Comparison of ENCODE assay signal across 8 cellular contexts in the genomic region with DNA sequence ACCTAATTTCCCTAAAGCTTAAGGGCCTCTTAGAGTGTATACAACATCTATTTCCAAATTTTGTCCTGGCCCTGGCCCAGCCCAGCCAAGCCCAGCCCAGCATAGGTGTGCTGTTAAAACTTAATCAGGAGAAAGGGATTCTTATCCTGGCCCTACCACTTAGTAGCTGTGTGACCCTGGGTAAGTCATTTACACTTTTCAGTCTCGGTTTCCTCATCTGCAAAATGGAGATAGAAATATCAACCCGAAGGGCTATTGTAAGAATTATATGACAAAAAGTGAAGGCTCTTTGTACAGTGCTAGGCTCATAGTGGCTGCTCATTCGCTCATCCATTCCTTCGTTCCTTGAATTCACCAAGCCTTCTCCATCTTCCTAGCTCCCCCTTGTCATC. TPM values are rescaled to one million over a fixed set of nuclear protein-coding genes. Genes with fewer than 3 reads are reported as not detected.
DNase-seq lines count a peak whose midpoint lies in the region; ATAC-seq and TF ChIP-seq lines count a peak whose summit lies in the region.

No MANE protein-coding gene starts in this region.

- TF ChIP-seq CTCF in astrocyte of the spinal cord (IDR thresholded peaks at IDR 0.05; ENCODE audit: low read depth, low read length) (no peak), right lobe of liver (IDR thresholded peaks at IDR 0.05) (no peak), transverse colon (IDR thresholded peaks at IDR 0.05) (no peak)

- intact Hi-C loops in activated naive CD4-positive, alpha-beta T cell treated with anti-CD3 and anti-CD28 coated beads for 36 hours (cut with micrococcal nuclease), result loop anchor here (1.0 to 5.0 kb wide), 7 partner anchors 118 to 533 kb away; a partner anchor contains a TSS
- intact Hi-C loops in right lobe of liver (cut with DNase I) (no loop called here), transverse colon (cut with DNase I; ENCODE audit: low total_unique reads) (no loop called here)

- peak overlapping the region; percentile 100 for H3K4me3 Mint-ChIP-seq in activated naive CD4-positive, alpha-beta T cell treated with anti-CD3 and anti-CD28 coated beads for 36 hours

- peaks cover 18% of the 10 kb centered on the region for H3K4me1 Mint-ChIP-seq in activated naive CD4-positive, alpha-beta T cell treated with anti-CD3 and anti-CD28 coated beads for 36 hours (ENCODE audit: low read depth)

- TF ChIP-seq POLR2A in right lobe of liver (IDR thresholded peaks at IDR 0.05), result no peak
- no peak for TF ChIP-seq POLR2A in transverse colon (IDR thresholded peaks at IDR 0.05)

- no peak for TF ChIP-seq EP300 in transverse colon (IDR thresholded peaks at IDR 0.05; ENCODE audit: low read depth)

- no peaks in the 10 kb centered on the region for H3K27me3 Mint-ChIP-seq in activated naive CD4-positive, alpha-beta T cell treated with anti-CD3 and anti-CD28 coated beads for 36 hours (ENCODE audit: low read depth)

- H3K27me3 ChIP-seq in right lobe of liver (no peaks in the 10 kb centered on the region), transverse colon (no peaks in the 10 kb centered on the region)

- H3K27ac ChIP-seq in right lobe of liver (peak overlapping the region; percentile 66 to 83 (median 81)), transverse colon (peak overlapping the region; percentile 90 to 95 (median 92))

- H3K9me3 ChIP-seq in right lobe of liver (no peaks in the 10 kb centered on the region), transverse colon (no peaks in the 10 kb centered on the region)

- in situ Hi-C loops in astrocyte of the spinal cord (cut with HindIII; ENCODE audit: low sequenced_read_pairs) (no loop called here), transverse colon (cut with MboI; ENCODE audit: low pct_ligation_motif_present in 1 of 4, low pct_unique_long_range_greater_than_20kb in 1 of 4, low sequenced_read_pairs in 3 of 4) (no loop called here)

- H3K36me3 Mint-ChIP-seq in activated naive CD4-positive, alpha-beta T cell treated with anti-CD3 and anti-CD28 coated beads for 36 hours (ENCODE audit: low read depth), result peaks cover 8% of the 10 kb centered on the region

- 13% methylated on average over 4 of the region's 4 CpGs for WGBS in right lobe of liver (ENCODE audit: insufficient coverage, low coverage, low lambda C conversion rate, missing lambda C conversion rate)
- 16 to 20% methylated on average over 3 to 4 of the region's 4 CpGs for WGBS in transverse colon (ENCODE audit: low coverage in 1 of 2), 2 donors

- ATAC-seq in right lobe of liver (no peak), GM21737 (IDR thresholded peaks at IDR 0.05; ENCODE audit: unreplicated experiment) (no peak), GM19452 (IDR thresholded peaks at IDR 0.05; ENCODE audit: unreplicated experiment) (no peak)

- peak overlapping the region; percentile 94 for H3K4me3 ChIP-seq in astrocyte of the spinal cord (ENCODE audit: low read depth, low read length)
- peak overlapping the region; percentile 71 to 93 (median 87) for H3K4me3 ChIP-seq in right lobe of liver
- peak overlapping the region; percentile 21 to 99 (median 76) for H3K4me3 ChIP-seq in transverse colon

- H3K4me1 ChIP-seq in right lobe of liver, result peaks cover 0 to 18% (median 7%) of the 10 kb centered on the region in 4 donors
- peaks cover 4 to 27% (median 17%) of the 10 kb centered on the region in 4 donors for H3K4me1 ChIP-seq in transverse colon

- peak overlapping the region; percentile 98 for H3K27ac Mint-ChIP-seq in activated naive CD4-positive, alpha-beta T cell treated with anti-CD3 and anti-CD28 coated beads for 36 hours

- H3K36me3 ChIP-seq in right lobe of liver, result peaks cover 0 to 14% (median 6%) of the 10 kb centered on the region in 4 donors
- peaks cover 0 to 3% (median 0%) of the 10 kb centered on the region in 4 donors for H3K36me3 ChIP-seq in transverse colon

- CTCF ChIA-PET in activated naive CD4-positive, alpha-beta T cell treated with anti-CD3 and anti-CD28 coated beads for 36 hours (lab: Charles Lee), result interaction anchor here (0.8 to 13.1 kb wide), 6 partner anchors 12 to 354 kb away, joined by 3 to 255 read pairs (median 4); a partner anchor contains a TSS

- no peak for DNase-seq in activated naive CD4-positive, alpha-beta T cell treated with anti-CD3 and anti-CD28 coated beads for 36 hours
- no peak for DNase-seq in activated naive CD4-positive, alpha-beta T cell treated with Interleukin-2 at 50 U/mL for 16 hours
- DNase-seq in astrocyte of the spinal cord (ENCODE audit: low read depth, low spot score) (no peak), right lobe of liver (no peak), transverse colon (no peak), AG08396 (ENCODE audit: low spot score) (no peak)

- no peaks in the 10 kb centered on the region for H3K9me3 Mint-ChIP-seq in activated naive CD4-positive, alpha-beta T cell treated with anti-CD3 and anti-CD28 coated beads for 36 hours

RNA-seq across cellular contexts. Expression of a gene that starts 0.4 kb away (rescaled TPM):
- total RNA-seq in activated naive CD4-positive, alpha-beta T cell treated with anti-CD3 and anti-CD28 coated beads for 36 hours, result 10 to 100 TPM; 25.6 to 25.7 TPM
- total RNA-seq in right lobe of liver (10 to 100 TPM in 5 of 6 experiments, 1 to 10 TPM in 1; 7.9 to 31.5 (median 20.1) TPM), transverse colon (1 to 10 TPM in 3 of 4 donors, under 1 TPM in 1; 0.75 to 9.4 (median 6.2) TPM)

RNA-seq across cellular contexts. Expression of a gene that starts 0.8 kb away (rescaled TPM):
- total RNA-seq in activated naive CD4-positive, alpha-beta T cell treated with anti-CD3 and anti-CD28 coated beads for 36 hours, result 10 to 100 TPM; 23.8 to 25.1 TPM
- total RNA-seq in right lobe of liver (10 to 100 TPM in 4 of 6 experiments, 1 to 10 TPM in 2; 7.4 to 13.8 (median 11.9) TPM), transverse colon (100 to 1,000 TPM in 1 of 4 donors, 10 to 100 TPM in 3; 16.1 to 264 (median 40.8) TPM)
